ENCODE assay signal across 8 cellular contexts in genomic region chr15:83106994-83107840, GRCh38. TPM values are rescaled to one million over a fixed set of nuclear protein-coding genes. Genes with fewer than 3 reads are reported as not detected.
DNase-seq lines count a peak whose midpoint lies in the region; ATAC-seq and TF ChIP-seq lines count a peak whose summit lies in the region.

TM6SF1 (plus strand) TSS chr15:83107645; CDS start chr15:83107681, 36 bp downstream.

- peak within 1 kb of the TSS; percentile 81 for H3K4me3 Mint-ChIP-seq in activated CD8-positive, alpha-beta T cell treated with anti-CD3 and anti-CD28 coated beads for 36 hours

- peaks cover 25% of the 10 kb centered on the region for H3K27me3 ChIP-seq in neural cell (ENCODE audit: insufficient read depth, low read depth, low read length)

- H3K9me2 ChIP-seq in neural cell (ENCODE audit: insufficient read depth, low read length) = no peaks in the 10 kb centered on the region

- TF ChIP-seq CTCF in activated CD8-positive, alpha-beta T cell treated with anti-CD3 and anti-CD28 coated beads for 36 hours (IDR thresholded peaks at IDR 0.05) = no peak
- no peak for TF ChIP-seq CTCF in fibroblast of mammary gland (conservative IDR thresholded peaks at IDR 0.05; ENCODE audit: control insufficient read depth, insufficient read depth, low read depth, low read length)
- TF ChIP-seq CTCF in neural cell (IDR thresholded peaks at IDR 0.05; ENCODE audit: poor library complexity, severe bottlenecking) = no peak

- H3K36me3 Mint-ChIP-seq in activated CD8-positive, alpha-beta T cell treated with anti-CD3 and anti-CD28 coated beads for 36 hours (ENCODE audit: low read depth) = no peaks in the 10 kb centered on the region

- no peak within 1 kb of the TSS for H3K27ac ChIP-seq in neural cell (ENCODE audit: low read length)

- peaks cover 5% of the 10 kb centered on the region for H3K36me3 ChIP-seq in neural cell (ENCODE audit: insufficient read depth, low read length)

- TF ChIP-seq RAD21 in neural cell (conservative IDR thresholded peaks at IDR 0.05) = no peak

- peaks cover 17% of the 10 kb centered on the region for H3K4me1 Mint-ChIP-seq in activated CD8-positive, alpha-beta T cell treated with anti-CD3 and anti-CD28 coated beads for 36 hours (ENCODE audit: low read depth)

- peak; percentile 10 for DNase-seq in EL
- peak; percentile 48 for DNase-seq in HEK293T (ENCODE audit: extremely low spot score)
- DNase-seq in activated CD8-positive, alpha-beta T cell treated with anti-CD3 and anti-CD28 coated beads for 36 hours = peak; percentile 37
- no peak for DNase-seq in fibroblast of mammary gland (ENCODE audit: low read depth)
- no peak for DNase-seq in HuH-7 (ENCODE audit: low spot score)
- no peak for DNase-seq in middle frontal gyrus (ENCODE audit: extremely low spot score, low spot score)

- H3K4me3 ChIP-seq in fibroblast of mammary gland (ENCODE audit: control insufficient read depth, low read depth, low read length) (peak within 1 kb of the TSS; percentile 12), neural cell (ENCODE audit: low read length) (peak within 1 kb of the TSS; percentile 60)

- no peak within 1 kb of the TSS for H2AFZ ChIP-seq in neural cell (ENCODE audit: low read depth, low read length)

- H3K9ac ChIP-seq in neural cell (ENCODE audit: low read length) = peak within 1 kb of the TSS; percentile 20

- no peaks in the 10 kb centered on the region for H4K20me1 ChIP-seq in neural cell (ENCODE audit: insufficient read depth)

- H3K9me3 Mint-ChIP-seq in activated CD8-positive, alpha-beta T cell treated with anti-CD3 and anti-CD28 coated beads for 36 hours = no peaks in the 10 kb centered on the region

- peak within 1 kb of the TSS; percentile 68 for H3K27ac Mint-ChIP-seq in activated CD8-positive, alpha-beta T cell treated with anti-CD3 and anti-CD28 coated beads for 36 hours

- intact Hi-C loops in activated CD8-positive, alpha-beta T cell treated with anti-CD3 and anti-CD28 coated beads for 36 hours (cut with micrococcal nuclease) = no loop called here

- no peak for TF ChIP-seq EP300 in neural cell (conservative IDR thresholded peaks at IDR 0.05; ENCODE audit: poor library complexity, severe bottlenecking)

- no peaks in the 10 kb centered on the region for H3F3A ChIP-seq in neural cell (ENCODE audit: insufficient read depth, low read length, poor library complexity, severe bottlenecking)

- no peak within 1 kb of the TSS for H3K4me2 ChIP-seq in neural cell (ENCODE audit: low read length)

- POLR2A ChIA-PET in HEK293T (lab: Yijun Ruan, JAX) = interaction anchor here (1.5 kb wide), 1 partner anchor 40 kb away, joined by 6 read pairs; the partner anchor contains the start of gene BTBD1
- POLR2A ChIA-PET in activated CD8-positive, alpha-beta T cell treated with anti-CD3 and anti-CD28 coated beads for 36 hours (lab: Charles Lee) = interaction anchor here (0.5 to 1.3 kb wide), 3 partner anchors 41 to 568 kb away, joined by 3 to 5 read pairs (median 3); partner anchors contain the start of gene BTBD1

- H3K9me3 ChIP-seq in neural cell (ENCODE audit: low read length) = no peaks in the 10 kb centered on the region

- CTCF ChIA-PET in HEK293T (lab: Yijun Ruan, JAX) = interaction anchor here (1.4 kb wide), 1 partner anchor 13 kb away, joined by 4 read pairs; no protein-coding TSS in a partner anchor
- CTCF ChIA-PET in activated CD8-positive, alpha-beta T cell treated with anti-CD3 and anti-CD28 coated beads for 36 hours (lab: Charles Lee) = no interaction called here

- H3K27me3 Mint-ChIP-seq in activated CD8-positive, alpha-beta T cell treated with anti-CD3 and anti-CD28 coated beads for 36 hours = peaks cover 51% of the 10 kb centered on the region

- peak; percentile 52 for ATAC-seq in activated CD8-positive, alpha-beta T cell treated with anti-CD3 and anti-CD28 coated beads for 36 hours
- ATAC-seq in GM21367 (IDR thresholded peaks at IDR 0.05; ENCODE audit: unreplicated experiment) = no peak

- H3K79me2 ChIP-seq in neural cell (replicated peaks; ENCODE audit: insufficient read depth, low read length) = no peaks in the 10 kb centered on the region

TF ChIP-seq in HEK293T, 16 proteins besides CTCF, POLR2A, EP300 and RAD21:
- TF ChIP-seq SUZ12 (IDR thresholded peaks at IDR 0.05) (no peak), LEF1 (IDR thresholded peaks at IDR 0.05; ENCODE audit: borderline replicate concordance) (peak; percentile 67; the same call in 1 of the 2 replicates), FOXM1 (IDR thresholded peaks at IDR 0.05; ENCODE audit: borderline replicate concordance) (peak; percentile 60)

TF ChIP-seq in neural cell, 6 proteins besides CTCF, POLR2A, EP300 and RAD21:
- TF ChIP-seq REST (IDR thresholded peaks at IDR 0.05; ENCODE audit: borderline replicate concordance) = no peak
- no peak for TF ChIP-seq SMC3 (conservative IDR thresholded peaks at IDR 0.05; ENCODE audit: poor library complexity)
- no peak for TF ChIP-seq EZH2 (IDR thresholded peaks at IDR 0.05; ENCODE audit: borderline replicate concordance, insufficient read depth, low read length, poor library complexity, severe bottlenecking)
- TF ChIP-seq POLR2AphosphoS5 (IDR thresholded peaks at IDR 0.05) = no peak
- no peak for TF ChIP-seq MXI1 (conservative IDR thresholded peaks at IDR 0.05; ENCODE audit: poor library complexity, severe bottlenecking)
- no peak for TF ChIP-seq TAF1 (IDR thresholded peaks at IDR 0.05; ENCODE audit: low read depth)

RNA-seq across cellular contexts. Expression of gene TM6SF1, which starts in this region (rescaled TPM):
- 1 to 10 TPM; 5.6 TPM for total RNA-seq in activated CD8-positive, alpha-beta T cell treated with anti-CD3 and anti-CD28 coated beads for 36 hours
- 0.16 TPM in 1 of 2 replicates, not detected in the other for polyA plus RNA-seq in neural cell
- polyA minus RNA-seq in neural cell = 0.49 and 1.5 TPM in 2 replicates

Comparison
In these comparisons a context has a peak if more than half of its experiments do, and no peak if none do; other contexts are left out.
1. DNase-seq: peak in EL (single experiment), HEK293T (single experiment) and activated CD8-positive, alpha-beta T cell treated with anti-CD3 and anti-CD28 coated beads for 36 hours (single experiment); none in fibroblast of mammary gland (single experiment), HuH-7 (single experiment) and middle frontal gyrus (single experiment).